Comparison of ENCODE assay signal across 9 cellular contexts in the genomic region with DNA sequence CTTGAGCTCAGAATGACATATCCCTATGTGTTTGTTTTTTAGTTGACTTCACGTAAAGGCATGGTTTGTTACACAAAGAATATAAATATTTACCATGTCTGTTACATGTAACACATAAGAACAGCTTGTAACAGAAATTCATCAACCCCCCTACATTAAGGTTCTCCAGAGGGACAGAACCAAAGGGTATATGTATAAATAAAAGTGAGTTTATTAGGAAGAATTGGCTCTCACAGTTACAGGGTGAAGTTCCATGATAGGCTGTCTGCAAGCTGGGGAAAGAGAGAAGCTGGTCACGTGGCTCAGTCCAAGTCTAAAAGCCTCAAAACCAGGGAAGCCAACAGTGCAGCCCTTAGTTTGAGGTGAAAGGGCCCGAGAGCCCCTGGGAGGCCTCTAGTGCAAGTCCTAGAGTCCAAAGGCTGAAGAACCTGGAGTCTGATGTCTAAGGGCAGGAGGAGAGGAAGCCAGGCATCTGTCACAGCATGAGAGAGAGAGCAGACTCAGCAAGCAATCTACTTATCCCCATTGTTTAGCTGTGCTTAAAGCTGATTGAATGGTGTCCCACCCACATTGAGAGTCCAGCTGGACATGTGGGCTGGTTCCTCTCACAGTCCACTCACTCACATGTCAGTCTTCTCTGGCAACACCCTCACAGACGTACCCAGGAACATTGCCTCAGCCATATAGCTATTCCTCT.
DNase-seq lines count a peak whose midpoint lies in the region; ATAC-seq and TF ChIP-seq lines count a peak whose summit lies in the region.
"Had no signal": no experiment of that assay in that cellular context is flagged by ENCODE, and none has a peak within 500 bp of the region (broad histone marks: within the 10 kb centered on the region; RNA-seq: fewer than 3 reads in every experiment).

No MANE protein-coding gene starts in this region.

- peaks cover 2 to 5% of the 10 kb centered on the region in 2 donors for H3K36me3 ChIP-seq in stomach smooth muscle (ENCODE audit: control insufficient read depth in 2 of 2, insufficient read depth in 2 of 2, low read length in 2 of 2)

- H3K4me1 ChIP-seq in stomach smooth muscle (ENCODE audit: control insufficient read depth, insufficient read depth, low read length), result peaks cover 8% of the 10 kb centered on the region

- H3K4me3 ChIP-seq in astrocyte of the spinal cord (ENCODE audit: low read depth, low read length) (no peak overlapping the region), stomach smooth muscle (ENCODE audit: low read length in 2 of 2) (no peak overlapping the region)
- H3K4me3 ChIP-seq: A549 had no signal

- no peak for ATAC-seq in GM21619 (IDR thresholded peaks at IDR 0.05; ENCODE audit: unreplicated experiment)

- DNase-seq in NCI-H748 (lab: John Stamatoyannopoulos, UW; ENCODE audit: unreplicated experiment) (peak; percentile 16), NCI-H748 treated with DMSO at 0.1 percent for 48 hours (lab: John Stamatoyannopoulos, UW) (no peak), astrocyte of the spinal cord (ENCODE audit: low read depth, low spot score) (peak; percentile 28), islet precursor cell (peak; percentile 60), DMS153 (lab: John Stamatoyannopoulos, UW) (no peak), iPS-NIHi11 (ENCODE audit: low spot score) (no peak)

- in situ Hi-C loops in astrocyte of the spinal cord (cut with HindIII; ENCODE audit: low sequenced_read_pairs), result no loop called here

- H3K9me3 ChIP-seq in stomach smooth muscle (ENCODE audit: control insufficient read depth in 2 of 2, low read length in 2 of 2), result no peaks in the 10 kb centered on the region
- H3K9me3 ChIP-seq: A549 had no signal

- H3K9ac ChIP-seq in stomach smooth muscle (ENCODE audit: low read length in 2 of 2), result no peak overlapping the region

- no peaks in the 10 kb centered on the region for H3K27me3 ChIP-seq in stomach smooth muscle (ENCODE audit: control insufficient read depth in 1 of 2, insufficient read depth in 2 of 2, low read length in 2 of 2)

- H3K27ac ChIP-seq in stomach smooth muscle (ENCODE audit: low read length), result peak overlapping the region; percentile 8
- H3K27ac ChIP-seq: A549 had no signal

- TF ChIP-seq CTCF in astrocyte of the spinal cord (IDR thresholded peaks at IDR 0.05; ENCODE audit: low read depth, low read length), result no peak

Comparison
In these comparisons a context has a peak if more than half of its experiments do, and no peak if none do; other contexts are left out.
1. DNase-seq: peak in NCI-H748 (single experiment), astrocyte of the spinal cord (single experiment) and islet precursor cell (single experiment); none in NCI-H748 treated with DMSO at 0.1 percent for 48 hours (single experiment), DMS153 (single experiment) and iPS-NIHi11 (single experiment).